Comparison of ENCODE assay signal across 10 cellular contexts in genomic region chr1:155263067-155263466, GRCh38. TPM values are rescaled to one million over a fixed set of nuclear protein-coding genes. Genes with fewer than 3 reads are reported as not detected.
DNase-seq lines count a peak whose midpoint lies in the region; ATAC-seq and TF ChIP-seq lines count a peak whose summit lies in the region.
"Had no signal": no experiment of that assay in that cellular context is flagged by ENCODE, and none has a peak within 500 bp of the region (broad histone marks: within the 10 kb centered on the region; RNA-seq: fewer than 3 reads in every experiment).

No MANE protein-coding gene starts in this region.

- POLR2A ChIA-PET in activated CD4-positive, alpha-beta T cell treated with anti-CD3 and anti-CD28 coated beads for 36 hours (lab: Charles Lee) = interaction anchor here (0.6 to 1.1 kb wide), 2 partner anchors 10 to 13 kb away, joined by 3 to 5 read pairs; no protein-coding TSS in a partner anchor
- POLR2A ChIA-PET in RWPE1 (lab: Yijun Ruan, JAX; ENCODE audit: low non-redundant PET) = no interaction called here

- H3K36me3 Mint-ChIP-seq in activated CD4-positive, alpha-beta T cell treated with anti-CD3 and anti-CD28 coated beads for 36 hours (ENCODE audit: low read depth) = peaks cover 76% of the 10 kb centered on the region
- peaks cover 58% of the 10 kb centered on the region for H3K36me3 Mint-ChIP-seq in endothelial cell (ENCODE audit: low read depth, unreplicated experiment)

- H3K4me1 Mint-ChIP-seq in activated CD4-positive, alpha-beta T cell treated with anti-CD3 and anti-CD28 coated beads for 36 hours = peaks cover 27% of the 10 kb centered on the region
- peaks cover 17% of the 10 kb centered on the region for H3K4me1 Mint-ChIP-seq in endothelial cell (ENCODE audit: unreplicated experiment)

- TF ChIP-seq POLR2A in gastrocnemius medialis (IDR thresholded peaks at IDR 0.05) = no peak

- CTCF ChIA-PET in activated CD4-positive, alpha-beta T cell treated with anti-CD3 and anti-CD28 coated beads for 36 hours (lab: Charles Lee) = interaction anchor here (0.9 to 4.4 kb wide), 3 partner anchors 9 to 38 kb away, joined by 3 to 25 read pairs (median 13); partner anchors contain the start of gene CLK2
- CTCF ChIA-PET in RWPE1 (lab: Yijun Ruan, JAX) = interaction anchor here (0.7 kb wide), 1 partner anchor 13 kb away, joined by 4 read pairs; no protein-coding TSS in a partner anchor

- H3K9me3 Mint-ChIP-seq in activated CD4-positive, alpha-beta T cell treated with anti-CD3 and anti-CD28 coated beads for 36 hours (ENCODE audit: low read depth) = no peaks in the 10 kb centered on the region
- no peaks in the 10 kb centered on the region for H3K9me3 Mint-ChIP-seq in endothelial cell (ENCODE audit: unreplicated experiment)

- peaks cover 0 to 70% of the 10 kb centered on the region in 2 donors for H3K36me3 ChIP-seq in gastrocnemius medialis

- no peaks in the 10 kb centered on the region for H3K27me3 ChIP-seq in gastrocnemius medialis

- H3K27ac Mint-ChIP-seq in activated CD4-positive, alpha-beta T cell treated with anti-CD3 and anti-CD28 coated beads for 36 hours = peak overlapping the region; percentile 91
- peak overlapping the region; percentile 50 for H3K27ac Mint-ChIP-seq in endothelial cell (ENCODE audit: unreplicated experiment)

- in situ Hi-C loops in gastrocnemius medialis (cut with MboI; ENCODE audit: low sequenced_read_pairs in 4 of 4) = loop anchor here in 1 of 4 donors (10.0 kb wide), 1 partner anchor 52 kb away; no protein-coding TSS in a partner anchor

- intact Hi-C loops in activated CD4-positive, alpha-beta T cell treated with anti-CD3 and anti-CD28 coated beads for 36 hours (cut with DNase I, micrococcal nuclease) = loop anchor here (2.0 to 5.0 kb wide), 4 partner anchors 44 to 789 kb away; partner anchors contain the start of genes FDPS (in 1 of the 2), LAMTOR2 (in 1 of the 2), RIT1 (in 1 of the 2) and UBQLN4 (in 1 of the 2)
- intact Hi-C loops in gastrocnemius medialis (cut with DNase I; ENCODE audit: low total_unique reads) = no loop called here

- no peak for ATAC-seq in activated CD4-positive, alpha-beta T cell treated with anti-CD3 and anti-CD28 coated beads for 36 hours
- no peak for ATAC-seq in gastrocnemius medialis

- H3K4me3 Mint-ChIP-seq in activated CD4-positive, alpha-beta T cell treated with anti-CD3 and anti-CD28 coated beads for 36 hours = no peak overlapping the region
- H3K4me3 Mint-ChIP-seq in endothelial cell (ENCODE audit: unreplicated experiment) = peak overlapping the region; percentile 95

- H3K4me3 ChIP-seq in gastrocnemius medialis = no peak overlapping the region

- no peaks in the 10 kb centered on the region for H3K9me3 ChIP-seq in gastrocnemius medialis

- TF ChIP-seq CTCF in RWPE1 (conservative IDR thresholded peaks at IDR 0.05; ENCODE audit: low read depth) (no peak), endothelial cell (IDR thresholded peaks at IDR 0.05; ENCODE audit: unreplicated experiment) (no peak), gastrocnemius medialis (IDR thresholded peaks at IDR 0.05 in 4 of 5, conservative IDR thresholded peaks at IDR 0.05 in 1 of 5) (no peak)

- no peaks in the 10 kb centered on the region for H3K27me3 Mint-ChIP-seq in activated CD4-positive, alpha-beta T cell treated with anti-CD3 and anti-CD28 coated beads for 36 hours
- peaks cover 8% of the 10 kb centered on the region for H3K27me3 Mint-ChIP-seq in endothelial cell (ENCODE audit: unreplicated experiment)

- H3K4me1 ChIP-seq in gastrocnemius medialis = peaks cover 30 to 35% of the 10 kb centered on the region in 2 donors

- DNase-seq in activated CD4-positive, alpha-beta T cell treated with anti-CD3 and anti-CD28 coated beads for 36 hours = no peak
- no peak for DNase-seq in activated CD4-positive, alpha-beta T cell treated with anti-CD3 and anti-CD28 coated beads for 4 hours
- DNase-seq in RWPE1 (ENCODE audit: low spot score) (no peak), endothelial cell (ENCODE audit: low spot score) (no peak), gastrocnemius medialis (no peak), CD1c-positive myeloid dendritic cell (ENCODE audit: extremely low spot score) (no peak), AG08396 (ENCODE audit: low spot score) (no peak), occipital lobe (lab: John Stamatoyannopoulos, UW) (no peak)
- DNase-seq: left colon, NCI-H1417 had no signal

- H3K27ac ChIP-seq in RWPE1 (peak overlapping the region; percentile 85), gastrocnemius medialis (peak overlapping the region; percentile 79 to 90 (median 88))

RNA-seq across cellular contexts. Expression of gene SCAMP3, which starts 0.9 kb away (rescaled TPM):
- total RNA-seq in activated CD4-positive, alpha-beta T cell treated with anti-CD3 and anti-CD28 coated beads for 36 hours = 10 to 100 TPM; 82.0 to 95.5 TPM
- total RNA-seq in endothelial cell (ENCODE audit: unreplicated experiment) (54.9 TPM), gastrocnemius medialis (100 to 1,000 TPM in 1 of 4 donors, 10 to 100 TPM in 3; 60.0 to 108 (median 79.3) TPM), occipital lobe (19.5 TPM)

RNA-seq across cellular contexts. Expression of gene ENTREP3, which starts 7.8 kb away (rescaled TPM):
- total RNA-seq in activated CD4-positive, alpha-beta T cell treated with anti-CD3 and anti-CD28 coated beads for 36 hours = 10 to 100 TPM; 29.7 to 34.8 TPM
- total RNA-seq in endothelial cell (ENCODE audit: unreplicated experiment) = 54.1 TPM
- 10 to 100 TPM in 3 of 4 donors, 1 to 10 TPM in 1; 7.9 to 22.3 (median 18.8) TPM for total RNA-seq in gastrocnemius medialis
- total RNA-seq in occipital lobe = 3.7 TPM

RNA-seq across cellular contexts. Expression of gene CLK2, which starts 10.2 kb away (rescaled TPM):
- total RNA-seq in activated CD4-positive, alpha-beta T cell treated with anti-CD3 and anti-CD28 coated beads for 36 hours = 10 to 100 TPM; 81.4 to 86.6 TPM
- total RNA-seq in endothelial cell (ENCODE audit: unreplicated experiment) (62.8 TPM), gastrocnemius medialis (10 to 100 TPM in 2 of 4 donors, 1 to 10 TPM in 2; 7.1 to 13.1 (median 9.8) TPM), occipital lobe (26.5 TPM)

RNA-seq across cellular contexts. Expression of gene HCN3, which starts 14.2 kb away (rescaled TPM):
- 1 to 10 TPM; 1.9 to 2.3 TPM for total RNA-seq in activated CD4-positive, alpha-beta T cell treated with anti-CD3 and anti-CD28 coated beads for 36 hours
- 7.3 TPM for total RNA-seq in endothelial cell (ENCODE audit: unreplicated experiment)
- total RNA-seq in gastrocnemius medialis = 1 to 10 TPM in 2 of 4 donors, under 1 TPM in 2; 0.18 to 1.5 (median 1.1) TPM
- 15.6 TPM for total RNA-seq in occipital lobe

RNA-seq across cellular contexts. Expression of gene PKLR, which starts 38.2 kb away (rescaled TPM):
- total RNA-seq in activated CD4-positive, alpha-beta T cell treated with anti-CD3 and anti-CD28 coated beads for 36 hours = not detected
- total RNA-seq in endothelial cell (ENCODE audit: unreplicated experiment) (not detected), gastrocnemius medialis (not detected), occipital lobe (not detected)
